ENCODE assay signal across 9 cellular contexts in genomic region chr19:29841559-29842367, GRCh38. TPM values are rescaled to one million over a fixed set of nuclear protein-coding genes. Genes with fewer than 3 reads are reported as not detected.
DNase-seq lines count a peak whose midpoint lies in the region; ATAC-seq and TF ChIP-seq lines count a peak whose summit lies in the region.
"Had no signal": no experiment of that assay in that cellular context is flagged by ENCODE, and none has a peak within 500 bp of the region (broad histone marks: within the 10 kb centered on the region; RNA-seq: fewer than 3 reads in every experiment).

No MANE protein-coding gene starts in this region.

- H3K27me3 ChIP-seq in BE2C (peaks cover 7% of the 10 kb centered on the region), H7 (ENCODE audit: control insufficient read depth, insufficient read depth, low read length) (peaks cover 18% of the 10 kb centered on the region)

- no peaks in the 10 kb centered on the region; the same call in 1 of the 2 replicates for H3K4me1 ChIP-seq in BE2C

- H3K9me3 ChIP-seq in BE2C: no peaks in the 10 kb centered on the region

- H3K36me3 ChIP-seq in BE2C (no peaks in the 10 kb centered on the region), H7 (replicated peaks; ENCODE audit: control insufficient read depth, insufficient read depth, low read length) (no peaks in the 10 kb centered on the region)

- ATAC-seq in SK-N-SH treated with all-trans-retinoic acid at 6 μM for 48 hours: peak; percentile 7; the same call in 1 of the 3 replicates
- no peak for ATAC-seq in HG02642 (IDR thresholded peaks at IDR 0.05; ENCODE audit: poor library complexity, unreplicated experiment)
- no peak for ATAC-seq in GM18861 (IDR thresholded peaks at IDR 0.05; ENCODE audit: unreplicated experiment)
- ATAC-seq in GM18867 (IDR thresholded peaks at IDR 0.05; ENCODE audit: unreplicated experiment): no peak
- ATAC-seq in HG02973 (IDR thresholded peaks at IDR 0.05; ENCODE audit: unreplicated experiment): no peak
- ATAC-seq: activated naive CD4-positive, alpha-beta T cell treated with anti-CD3 and anti-CD28 coated beads, Interleukin-2, amount 50 U/mL, for 72 hours had no signal

- no peak overlapping the region for H3K4me3 ChIP-seq in BE2C (ENCODE audit: low read depth, low read length)
- H3K4me3 ChIP-seq in H7 (ENCODE audit: insufficient read depth, low read depth, low read length): no peak overlapping the region

- no peak for TF ChIP-seq CTCF in BE2C (IDR thresholded peaks at IDR 0.05; ENCODE audit: low read depth, low read length)

- DNase-seq in BE2C (peak; percentile 58), H7 (peak; percentile 79), inferior parietal cortex (ENCODE audit: extremely low spot score) (peak; percentile 60)

TF ChIP-seq in SK-N-SH treated with all-trans-retinoic acid at 6 μM for 48 hours, 23 proteins besides CTCF, POLR2A, EP300 and RAD21:
- TF ChIP-seq ISL1 (CRISPR knock-in tag; IDR thresholded peaks at IDR 0.05): no peak
- TF ChIP-seq BACH2 (CRISPR knock-in tag; IDR thresholded peaks at IDR 0.05; ENCODE audit: borderline replicate concordance): no peak
- TF ChIP-seq CSDC2 (CRISPR knock-in tag; IDR thresholded peaks at IDR 0.05): no peak
- no peak for TF ChIP-seq ZC3H10 (CRISPR knock-in tag; IDR thresholded peaks at IDR 0.05)
- no peak for TF ChIP-seq TOX (CRISPR knock-in tag; IDR thresholded peaks at IDR 0.05; ENCODE audit: borderline replicate concordance)
- no peak for TF ChIP-seq CSRNP3 (CRISPR knock-in tag; IDR thresholded peaks at IDR 0.05)
- no peak for TF ChIP-seq ZFP30 (CRISPR knock-in tag; IDR thresholded peaks at IDR 0.05)
- TF ChIP-seq ARNTL (CRISPR knock-in tag; IDR thresholded peaks at IDR 0.05; ENCODE audit: borderline replicate concordance, low read depth): no peak
- no peak for TF ChIP-seq ZNF70 (CRISPR knock-in tag; IDR thresholded peaks at IDR 0.05)
- TF ChIP-seq TCF4 (CRISPR knock-in tag; IDR thresholded peaks at IDR 0.05; ENCODE audit: borderline replicate concordance): no peak
- TF ChIP-seq ZNF565 (CRISPR knock-in tag; conservative IDR thresholded peaks at IDR 0.05; ENCODE audit: low read depth): no peak
- no peak for TF ChIP-seq ESRRG (CRISPR knock-in tag; IDR thresholded peaks at IDR 0.05)
- no peak for TF ChIP-seq RARB (CRISPR knock-in tag; IDR thresholded peaks at IDR 0.05)

RNA-seq across cellular contexts. Expression of gene CCNE1, which starts 30.0 kb away (rescaled TPM):
- 1.5 TPM for polyA plus RNA-seq in BE2C (2012; ENCODE audit: insufficient read depth, insufficient read length, low read depth)
- 50.3 and 60.9 TPM in 2 replicates for total RNA-seq in H7 (2014; rRNA removed; shearing (Covaris generic))
